In genomic region chr21:45885930-45886601, GRCh38 we compare ENCODE assay signal across 8 cellular contexts.
DNase-seq lines count a peak whose midpoint lies in the region; ATAC-seq lines count a peak whose summit lies in the region.
"Not testable (repeated sequence)": the region's sequence is repeated elsewhere in the genome, so short reads cannot be mapped to it uniquely, and the experiment has no call there.

No MANE protein-coding gene starts in this region.

- H3K27me3 ChIP-seq in BLaER1, result not testable (repeated sequence)

- H3K4me1 Mint-ChIP-seq in IgD-negative memory B cell, result peaks cover 11 to 15% (median 11%) of the 10 kb centered on the region in 3 donors
- H3K4me1 Mint-ChIP-seq in memory B cell, result peaks cover 23% of the 10 kb centered on the region

- H3K36me3 Mint-ChIP-seq in IgD-negative memory B cell, memory B cell: not testable (repeated sequence)

- H3K4me2 ChIP-seq in BLaER1, result peak overlapping the region; percentile 55

- H3K36me3 ChIP-seq in BLaER1, result not testable (repeated sequence)

- H3K4me3 Mint-ChIP-seq in IgD-negative memory B cell (peak overlapping the region in 3 of 4 donors; percentile 5 to 77 (median 30)), memory B cell (peak overlapping the region; percentile 73)

- H3K4me3 ChIP-seq in BLaER1, result not testable (repeated sequence)

- H3K27ac ChIP-seq in BLaER1, result not testable (repeated sequence)

- not testable (repeated sequence) for H3K9me3 Mint-ChIP-seq in IgD-negative memory B cell, memory B cell

- not testable (repeated sequence) for H3K9ac ChIP-seq in BLaER1

- H3K9me3 ChIP-seq in BLaER1, result not testable (repeated sequence)

- H4K20me1 ChIP-seq in BLaER1, result peaks cover 62% of the 10 kb centered on the region; the same call in 1 of the 2 replicates

- H3K27me3 Mint-ChIP-seq in IgD-negative memory B cell, memory B cell: not testable (repeated sequence)

- peaks cover 43% of the 10 kb centered on the region for H3K4me1 ChIP-seq in BLaER1

- ATAC-seq in memory B cell (ENCODE audit: low read depth), result peak; percentile 97

- peak overlapping the region; percentile 3 to 85 (median 50) for H3K27ac Mint-ChIP-seq in IgD-negative memory B cell
- H3K27ac Mint-ChIP-seq in memory B cell, result peak overlapping the region; percentile 94

- peak; percentile 68 for DNase-seq in RPMI8226
- peak; percentile 62 for DNase-seq in activated CD4-positive, alpha-beta T cell treated with anti-CD3 and anti-CD28 coated beads for 48 hours
- DNase-seq in activated T-helper 9 cell treated with anti-CD3 and anti-CD28 coated beads, Interleukin-2, amount 50 U/mL, for 16 hours (ENCODE audit: low read depth), result peak; percentile 13
- peak; percentile 49 for DNase-seq in cerebellar cortex (ENCODE audit: low spot score)
- DNase-seq in memory B cell (ENCODE audit: low spot score in 2 of 2), result peak in 1 of 2 donors; percentile 27
- DNase-seq in stimulated activated CD8-positive, alpha-beta memory T cell treated with anti-CD3 and anti-CD28 coated beads, Interleukin-4, amount 100 ng/mL, for 24 hours (ENCODE audit: low read depth), result peak; percentile 18
